In the genomic region with DNA sequence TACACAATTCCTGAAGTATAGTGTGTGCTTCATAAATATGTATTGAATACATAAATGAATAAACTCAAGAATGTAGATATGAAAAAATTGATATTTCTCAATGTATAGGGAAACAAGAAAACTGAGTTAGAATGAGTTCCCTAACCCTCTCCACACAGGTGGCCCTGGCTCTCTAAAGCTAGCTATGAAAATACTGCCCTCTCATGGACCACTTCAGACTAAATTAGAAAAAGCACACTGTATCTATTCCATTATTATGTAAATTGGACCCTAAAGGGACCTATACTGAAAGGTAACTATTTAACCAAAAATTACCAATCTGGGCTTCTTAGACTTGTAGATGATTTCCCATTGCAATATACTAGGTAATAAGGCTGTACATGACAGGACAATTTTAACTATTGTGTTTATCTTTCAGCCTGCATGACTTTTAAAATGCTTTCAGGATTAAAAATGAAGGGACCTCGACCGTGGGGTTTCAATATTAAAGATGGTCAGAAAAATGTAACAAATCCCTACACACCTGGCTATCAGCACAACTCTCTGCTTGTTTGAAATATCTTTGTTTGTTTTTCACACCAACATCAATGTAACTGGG, we compare ENCODE assay signal across 12 cellular contexts.
A peak's percentile ranks its signal among the peaks of the same experiment; 100 is the strongest.
DNase-seq lines count a peak whose midpoint lies in the region; ATAC-seq and TF ChIP-seq lines count a peak whose summit lies in the region.
"Had no signal": no experiment of that assay in that cellular context is flagged by ENCODE, and none has a peak within 500 bp of the region (broad histone marks: within the 10 kb centered on the region; RNA-seq: fewer than 3 reads in every experiment).

No MANE protein-coding gene starts in this region.

- CTCF ChIA-PET in MCF 10A (lab: Yijun Ruan, JAX) (interaction anchor here (0.6 to 0.7 kb wide), 2 partner anchors 10 to 271 kb away, joined by 4 to 5 read pairs; no protein-coding TSS in a partner anchor), mammary epithelial cell (lab: Charles Lee; ENCODE audit: low non-redundant PET) (no interaction called here)

- no peak overlapping the region for H3K9ac ChIP-seq in mammary epithelial cell (ENCODE audit: insufficient read depth, low read length)
- H3K9ac ChIP-seq: BLaER1 treated with 17β-estradiol and CSF1 and Interleukin-3, amounts not matched to agents 10 nM and 100 nM; parathyroid adenoma had no signal

- no peak for TF ChIP-seq POLR2A in ovary (IDR thresholded peaks at IDR 0.05)

- intact Hi-C loops in MCF 10A (cut with micrococcal nuclease) (loop anchor here (5.0 kb wide), 1 partner anchor 1022 kb away; no protein-coding TSS in a partner anchor), mammary epithelial cell (cut with micrococcal nuclease) (loop anchor here (1.0 kb wide), 1 partner anchor 118 kb away; no protein-coding TSS in a partner anchor), ovary (cut with DNase I) (loop anchor here in 1 of 4 donors (10.0 kb wide), 1 partner anchor 85 kb away; no protein-coding TSS in a partner anchor)

- BruUV-seq in MCF 10A (replicated peaks; lab: Mats Ljungman, UMichigan) (no TSS peak), mammary epithelial cell (replicated peaks; lab: Mats Ljungman, UMichigan) (no TSS peak)

- H3K27me3 ChIP-seq in mammary epithelial cell (ENCODE audit: insufficient read depth, low read length) (no peaks in the 10 kb centered on the region), ovary (no peaks in the 10 kb centered on the region)
- H3K27me3 ChIP-seq: BLaER1 treated with 17β-estradiol and CSF1 and Interleukin-3, amounts not matched to agents 10 nM and 100 nM had no signal

- dilution Hi-C loops in mammary epithelial cell (cut with HindIII; ENCODE audit: low sequenced_read_pairs): no loop called here

- H3K4me3 Mint-ChIP-seq in MCF 10A (ENCODE audit: unreplicated experiment) (no peak overlapping the region), glutamatergic neuron (ENCODE audit: unreplicated experiment) (no peak overlapping the region)
- H3K4me3 Mint-ChIP-seq: activated T-cell treated with anti-CD3 and anti-CD28 coated beads, Interleukin-2, amount 50 U/mL, for 24 hours; T-helper 1 cell treated with Interleukin-12 subunit alpha and Interleukin-12 subunit beta and Interleukin-4 antibody, amounts not matched to agents 30 μg/mL and 1 μg/mL, for 36 hours had no signal

- no peak for ATAC-seq in GM18861 (IDR thresholded peaks at IDR 0.05; ENCODE audit: unreplicated experiment)

- in situ Hi-C loops in mammary epithelial cell (cut with MboI; ENCODE audit: low sequenced_read_pairs in 2 of 2): no loop called here

- H3K4me1 Mint-ChIP-seq in MCF 10A (ENCODE audit: insufficient read depth, unreplicated experiment) (no peaks in the 10 kb centered on the region), glutamatergic neuron (ENCODE audit: low read depth, unreplicated experiment) (no peaks in the 10 kb centered on the region)

- POLR2A ChIA-PET in MCF 10A (lab: Yijun Ruan, JAX): no interaction called here

- H3K9me3 Mint-ChIP-seq in MCF 10A (ENCODE audit: unreplicated experiment): no peaks in the 10 kb centered on the region
- H3K9me3 Mint-ChIP-seq in glutamatergic neuron (ENCODE audit: unreplicated experiment): no peaks in the 10 kb centered on the region

- TF ChIP-seq CTCF in MCF 10A (IDR thresholded peaks at IDR 0.05; ENCODE audit: unreplicated experiment) (no peak), mammary epithelial cell (conservative IDR thresholded peaks at IDR 0.05 in 1 of 2, IDR thresholded peaks at IDR 0.05 in 1 of 2; ENCODE audit: extremely low read depth in 1 of 2, insufficient read depth in 1 of 2, low read depth in 1 of 2, low read length in 2 of 2) (peak in 1 of 2 donors; percentile 24), glutamatergic neuron (IDR thresholded peaks at IDR 0.05; ENCODE audit: partially characterized antibody, unreplicated experiment) (peak; percentile 36), ovary (IDR thresholded peaks at IDR 0.05) (no peak)

- DNase-seq in MCF 10A (ENCODE audit: unreplicated experiment) (peak; percentile 9), mammary epithelial cell (no peak), OCI-M1 (lab: John Stamatoyannopoulos, UW) (peak; percentile 58), glutamatergic neuron (no peak), ovary (no peak), activated T-cell treated with anti-CD3 and anti-CD28 coated beads for 4 hours (no peak), NCI-H526 treated with DMSO at 0.1 percent for 48 hours (lab: John Stamatoyannopoulos, UW) (no peak)
- DNase-seq: activated T-cell treated with anti-CD3 and anti-CD28 coated beads, Interleukin-2, amount 50 U/mL, for 24 hours had no signal

- 69% methylated on average over 2 of the region's 2 CpGs for WGBS in mammary epithelial cell (ENCODE audit: low coverage, missing lambda C conversion rate)
- 76 to 81% (median 78%) methylated on average over 2 of the region's 2 CpGs for WGBS in ovary, 3 donors

- H3K4me3 ChIP-seq in mammary epithelial cell (replicated peaks in 1 of 3; ENCODE audit: insufficient read depth in 1 of 3, low read depth in 2 of 3, low read length in 3 of 3) (no peak overlapping the region), ovary (no peak overlapping the region)
- H3K4me3 ChIP-seq: BLaER1 treated with 17β-estradiol and CSF1 and Interleukin-3, amounts not matched to agents 10 nM and 100 nM had no signal

- H3K27me3 Mint-ChIP-seq in MCF 10A (ENCODE audit: insufficient read depth, unreplicated experiment) (peaks cover 27% of the 10 kb centered on the region), glutamatergic neuron (ENCODE audit: unreplicated experiment) (no peaks in the 10 kb centered on the region)
- H3K27me3 Mint-ChIP-seq: activated T-cell treated with anti-CD3 and anti-CD28 coated beads, Interleukin-2, amount 50 U/mL, for 24 hours had no signal

- no peaks in the 10 kb centered on the region for H3K36me3 Mint-ChIP-seq in MCF 10A (ENCODE audit: insufficient read depth, unreplicated experiment)
- no peaks in the 10 kb centered on the region for H3K36me3 Mint-ChIP-seq in glutamatergic neuron (ENCODE audit: unreplicated experiment)

- no peak for TF ChIP-seq EP300 in ovary (IDR thresholded peaks at IDR 0.05)

- H3K79me2 ChIP-seq in mammary epithelial cell (ENCODE audit: insufficient read depth, low read length): no peaks in the 10 kb centered on the region
- H3K79me2 ChIP-seq: parathyroid adenoma had no signal

- H2AFZ ChIP-seq in mammary epithelial cell (ENCODE audit: low read depth, low read length): no peak overlapping the region
- H2AFZ ChIP-seq: parathyroid adenoma had no signal

- H3K9me3 ChIP-seq in mammary epithelial cell (replicated peaks; ENCODE audit: insufficient read depth, low read length): no peaks in the 10 kb centered on the region
- H3K9me3 ChIP-seq in ovary: no peaks in the 10 kb centered on the region
- H3K9me3 ChIP-seq: BLaER1 treated with 17β-estradiol and CSF1 and Interleukin-3, amounts not matched to agents 10 nM and 100 nM had no signal

- H3K36me3 ChIP-seq in mammary epithelial cell (ENCODE audit: insufficient read depth, low read length) (no peaks in the 10 kb centered on the region), ovary (no peaks in the 10 kb centered on the region)
- H3K36me3 ChIP-seq: BLaER1 treated with 17β-estradiol and CSF1 and Interleukin-3, amounts not matched to agents 10 nM and 100 nM had no signal

- no peak overlapping the region for H3K4me2 ChIP-seq in mammary epithelial cell (ENCODE audit: insufficient read depth, low read depth, low read length)
- H3K4me2 ChIP-seq: BLaER1 treated with 17β-estradiol and CSF1 and Interleukin-3, amounts not matched to agents 10 nM and 100 nM had no signal

- H3K27ac Mint-ChIP-seq in MCF 10A (ENCODE audit: low read depth, unreplicated experiment): no peak overlapping the region
- H3K27ac Mint-ChIP-seq in glutamatergic neuron (ENCODE audit: unreplicated experiment): no peak overlapping the region
- H3K27ac Mint-ChIP-seq: activated T-cell treated with anti-CD3 and anti-CD28 coated beads, Interleukin-2, amount 50 U/mL, for 24 hours; T-helper 1 cell treated with Interleukin-12 subunit alpha and Interleukin-12 subunit beta and Interleukin-4 antibody, amounts not matched to agents 30 μg/mL and 1 μg/mL, for 36 hours had no signal

- H3K27ac ChIP-seq in mammary epithelial cell (ENCODE audit: insufficient read depth, low read depth, low read length) (no peak overlapping the region), ovary (no peak overlapping the region)
- H3K27ac ChIP-seq: BLaER1 treated with 17β-estradiol and CSF1 and Interleukin-3, amounts not matched to agents 10 nM and 100 nM; parathyroid adenoma had no signal

- H3K4me1 ChIP-seq in mammary epithelial cell (ENCODE audit: insufficient read depth, low read length) (no peaks in the 10 kb centered on the region), ovary (ENCODE audit: insufficient read depth) (no peaks in the 10 kb centered on the region)
- H3K4me1 ChIP-seq: BLaER1 treated with 17β-estradiol and CSF1 and Interleukin-3, amounts not matched to agents 10 nM and 100 nM; parathyroid adenoma had no signal

- no peaks in the 10 kb centered on the region for H4K20me1 ChIP-seq in mammary epithelial cell (ENCODE audit: insufficient read depth, low read length)
- H4K20me1 ChIP-seq: BLaER1 treated with 17β-estradiol and CSF1 and Interleukin-3, amounts not matched to agents 10 nM and 100 nM had no signal

Comparison
In these comparisons a context has a peak if more than half of its experiments do, and no peak if none do; other contexts are left out.
1. DNase-seq: peak in MCF 10A (single experiment) and OCI-M1 (single experiment); none in mammary epithelial cell (single experiment), glutamatergic neuron (single experiment), ovary (0 of 5), activated T-cell treated with anti-CD3 and anti-CD28 coated beads for 4 hours (single experiment) and NCI-H526 treated with DMSO at 0.1 percent for 48 hours (single experiment).